In the genomic region with DNA sequence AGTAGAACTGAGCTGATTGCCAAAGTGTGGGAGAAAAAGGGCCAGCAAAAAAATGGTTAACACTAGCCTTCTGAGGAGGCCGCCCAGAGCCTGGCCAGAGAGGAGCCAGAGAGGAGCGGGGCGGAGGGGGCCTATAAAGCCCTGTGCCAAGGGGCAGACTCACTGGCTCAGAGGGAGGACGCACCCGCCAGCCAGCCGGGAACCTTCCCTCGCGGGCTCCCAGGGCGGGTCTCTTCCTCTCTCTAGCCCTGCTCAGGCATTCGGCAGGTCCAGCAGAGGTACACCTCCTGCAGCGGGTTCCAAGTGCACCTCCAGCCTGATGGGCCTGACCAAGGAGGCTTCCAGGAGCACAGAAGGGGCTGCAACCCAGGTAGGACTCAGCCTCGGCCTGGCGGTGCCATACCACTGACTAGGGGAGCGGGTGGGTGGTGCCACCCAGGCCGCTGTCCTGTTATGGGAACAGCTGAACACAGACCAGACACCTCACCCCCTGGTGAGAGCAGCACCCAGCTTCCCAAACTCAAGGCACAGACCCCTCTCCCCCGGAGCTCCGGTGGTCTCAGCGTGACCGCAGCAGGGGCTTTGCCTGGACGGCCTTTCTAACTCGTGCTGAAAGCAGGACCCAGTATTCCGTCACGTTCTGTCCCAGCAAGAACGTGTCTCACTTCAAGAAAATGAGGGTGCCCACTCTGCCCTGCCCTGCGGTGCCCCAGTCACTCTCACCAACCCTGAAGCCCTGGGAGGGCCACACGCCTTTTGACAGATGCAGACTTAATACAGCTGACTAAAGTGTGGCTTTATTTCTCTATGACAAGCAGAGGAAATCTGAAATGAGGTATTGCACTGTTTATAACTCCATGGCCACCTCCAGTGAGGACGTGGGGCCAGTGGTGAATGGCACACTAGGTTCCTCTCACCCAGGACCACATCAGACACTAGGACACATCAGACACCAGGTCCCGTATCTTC, we compare ENCODE assay signal across 9 cellular contexts. TPM values are rescaled to one million over a fixed set of nuclear protein-coding genes. Genes with fewer than 3 reads are reported as not detected.
DNase-seq lines count a peak whose midpoint lies in the region; ATAC-seq, FAIRE-seq and TF ChIP-seq lines count a peak whose summit lies in the region.
"Had no signal": no experiment of that assay in that cellular context is flagged by ENCODE, and none has a peak within 500 bp of the region (broad histone marks: within the 10 kb centered on the region; RNA-seq: fewer than 3 reads in every experiment).

A gene (plus strand): TSS at position 162 of the 969 bp plus-strand sequence. CDS start 3,616 bp downstream, outside the sequence.

- H3K4me1 ChIP-seq in pancreas: peaks cover 9 to 19% (median 13%) of the 10 kb centered on the region in 3 donors

- no peaks in the 10 kb centered on the region for H3K9me3 Mint-ChIP-seq in stimulated activated naive CD8-positive, alpha-beta T cell treated with anti-CD3 and anti-CD28 coated beads, Interleukin-15, Interleukin-2, amounts not matched to agents 100 ng/mL and 50 ng/mL, for 24 hours
- no peaks in the 10 kb centered on the region for H3K9me3 Mint-ChIP-seq in activated CD4-positive, alpha-beta memory T cell treated with anti-CD3 and anti-CD28 coated beads for 36 hours

- no peaks in the 10 kb centered on the region for H3K36me3 ChIP-seq in pancreas

- 33 to 52% methylated on average over 26 to 28 of the region's 28 CpGs for WGBS in pancreas, 2 donors

- CTCF ChIA-PET in activated CD4-positive, alpha-beta memory T cell treated with anti-CD3 and anti-CD28 coated beads for 36 hours (lab: Charles Lee): interaction anchor here (0.8 to 2.2 kb wide), 3 partner anchors 82 to 121 kb away, joined by 3 to 9 read pairs (median 5); no protein-coding TSS in a partner anchor

- intact Hi-C loops in activated CD4-positive, alpha-beta memory T cell treated with anti-CD3 and anti-CD28 coated beads for 36 hours (cut with micrococcal nuclease): loop anchor here (1.0 to 2.0 kb wide), 2 partner anchors 51 to 88 kb away; a partner anchor contains a TSS
- intact Hi-C loops in pancreas (cut with DNase I): no loop called here

- H3K27me3 ChIP-seq in pancreas: no peaks in the 10 kb centered on the region

- peaks cover 18% of the 10 kb centered on the region for H3K4me1 Mint-ChIP-seq in stimulated activated naive CD8-positive, alpha-beta T cell treated with anti-CD3 and anti-CD28 coated beads, Interleukin-15, Interleukin-2, amounts not matched to agents 100 ng/mL and 50 ng/mL, for 24 hours (ENCODE audit: low read depth)
- peaks cover 14% of the 10 kb centered on the region for H3K4me1 Mint-ChIP-seq in activated CD4-positive, alpha-beta memory T cell treated with anti-CD3 and anti-CD28 coated beads for 36 hours (ENCODE audit: low read depth)

- POLR2A ChIA-PET in activated CD4-positive, alpha-beta memory T cell treated with anti-CD3 and anti-CD28 coated beads for 36 hours (lab: Charles Lee): no interaction called here

- H3K27ac ChIP-seq in pancreas: peak within 1 kb of the TSS in 1 of 4 donors; percentile 36
- H3K27ac ChIP-seq: epithelial cell of prostate had no signal

- H3K27me3 Mint-ChIP-seq in stimulated activated naive CD8-positive, alpha-beta T cell treated with anti-CD3 and anti-CD28 coated beads, Interleukin-15, Interleukin-2, amounts not matched to agents 100 ng/mL and 50 ng/mL, for 24 hours: no peaks in the 10 kb centered on the region
- H3K27me3 Mint-ChIP-seq in activated CD4-positive, alpha-beta memory T cell treated with anti-CD3 and anti-CD28 coated beads for 36 hours: no peaks in the 10 kb centered on the region

- peak within 1 kb of the TSS; percentile 67 for H3K27ac Mint-ChIP-seq in stimulated activated naive CD8-positive, alpha-beta T cell treated with anti-CD3 and anti-CD28 coated beads, Interleukin-15, Interleukin-2, amounts not matched to agents 100 ng/mL and 50 ng/mL, for 24 hours
- H3K27ac Mint-ChIP-seq in activated CD4-positive, alpha-beta memory T cell treated with anti-CD3 and anti-CD28 coated beads for 36 hours: no peak within 1 kb of the TSS

- H3K4me3 ChIP-seq in pancreas: peak within 1 kb of the TSS in 3 of 4 donors; percentile 15 to 34 (median 31)

- H3K9me3 ChIP-seq in pancreas: no peaks in the 10 kb centered on the region

- DNase-seq in stimulated activated naive CD8-positive, alpha-beta T cell treated with anti-CD3 and anti-CD28 coated beads, Interleukin-15, Interleukin-2, amounts not matched to agents 100 U/mL and 50 U/mL, for 24 hours: no peak
- DNase-seq in activated CD4-positive, alpha-beta memory T cell treated with anti-CD3 and anti-CD28 coated beads for 36 hours: no peak
- DNase-seq in frontal cortex (ENCODE audit: low spot score in 2 of 2) (peak; percentile 63 to 67), pancreas (peak; percentile 48 to 86 (median 66)), NCI-H510A (lab: John Stamatoyannopoulos, UW) (no peak)
- no peak for DNase-seq in stimulated activated CD4-positive, alpha-beta T cell treated with anti-CD3 and anti-CD28 coated beads, Interleukin-1b, Interleukin-23, amount 100 ng/mL, for 48 hours
- no peak for DNase-seq in stimulated activated CD4-positive, alpha-beta T cell treated with anti-CD3 and anti-CD28 coated beads, Interleukin-2, amount 100 ng/mL, for 48 hours

- peaks cover 7% of the 10 kb centered on the region for H3K36me3 Mint-ChIP-seq in stimulated activated naive CD8-positive, alpha-beta T cell treated with anti-CD3 and anti-CD28 coated beads, Interleukin-15, Interleukin-2, amounts not matched to agents 100 ng/mL and 50 ng/mL, for 24 hours (ENCODE audit: low read depth)
- peaks cover 2% of the 10 kb centered on the region for H3K36me3 Mint-ChIP-seq in activated CD4-positive, alpha-beta memory T cell treated with anti-CD3 and anti-CD28 coated beads for 36 hours

- no peak for FAIRE-seq in frontal cortex (lab: Jason Lieb, UNC)
- FAIRE-seq in pancreas (lab: Jason Lieb, UNC): no peak

- TF ChIP-seq CTCF in pancreas (IDR thresholded peaks at IDR 0.05): no peak

- no peak for ATAC-seq in stimulated activated naive CD8-positive, alpha-beta T cell treated with anti-CD3 and anti-CD28 coated beads, Interleukin-15, Interleukin-2, amounts not matched to agents 100 U/mL and 50 U/mL, for 24 hours
- peak; percentile 80 to 89 (median 84) for ATAC-seq in pancreas

- H3K4me3 Mint-ChIP-seq in stimulated activated naive CD8-positive, alpha-beta T cell treated with anti-CD3 and anti-CD28 coated beads, Interleukin-15, Interleukin-2, amounts not matched to agents 100 ng/mL and 50 ng/mL, for 24 hours: peak within 1 kb of the TSS; percentile 66
- H3K4me3 Mint-ChIP-seq in activated CD4-positive, alpha-beta memory T cell treated with anti-CD3 and anti-CD28 coated beads for 36 hours: peak within 1 kb of the TSS; percentile 54

RNA-seq across cellular contexts. Expression of the gene that starts here (rescaled TPM):
- under 1 TPM; 0.12 to 0.22 TPM for total RNA-seq in activated CD4-positive, alpha-beta memory T cell treated with anti-CD3 and anti-CD28 coated beads for 36 hours
- 1.6 TPM for total RNA-seq in frontal cortex
- total RNA-seq in pancreas: 1 to 10 TPM in 2 of 6 donors, under 1 TPM in 4; 0.20 to 1.6 (median 0.65) TPM
- 1 to 10 TPM; 1.7 to 3.5 TPM for polyA plus RNA-seq in pancreas

Comparison
In these comparisons a context has a peak if more than half of its experiments do, and no peak if none do; other contexts are left out.
1. DNase-seq: peak in frontal cortex (2 of 2) and pancreas (6 of 6); none in stimulated activated naive CD8-positive, alpha-beta T cell treated with anti-CD3 and anti-CD28 coated beads, Interleukin-15, Interleukin-2, amounts not matched to agents 100 U/mL and 50 U/mL, for 24 hours (single experiment), activated CD4-positive, alpha-beta memory T cell treated with anti-CD3 and anti-CD28 coated beads for 36 hours (single experiment), stimulated activated CD4-positive, alpha-beta T cell treated with anti-CD3 and anti-CD28 coated beads, Interleukin-1b, Interleukin-23, amount 100 ng/mL, for 48 hours (single experiment), stimulated activated CD4-positive, alpha-beta T cell treated with anti-CD3 and anti-CD28 coated beads, Interleukin-2, amount 100 ng/mL, for 48 hours (0 of 2) and NCI-H510A (single experiment).